In the genomic region with DNA sequence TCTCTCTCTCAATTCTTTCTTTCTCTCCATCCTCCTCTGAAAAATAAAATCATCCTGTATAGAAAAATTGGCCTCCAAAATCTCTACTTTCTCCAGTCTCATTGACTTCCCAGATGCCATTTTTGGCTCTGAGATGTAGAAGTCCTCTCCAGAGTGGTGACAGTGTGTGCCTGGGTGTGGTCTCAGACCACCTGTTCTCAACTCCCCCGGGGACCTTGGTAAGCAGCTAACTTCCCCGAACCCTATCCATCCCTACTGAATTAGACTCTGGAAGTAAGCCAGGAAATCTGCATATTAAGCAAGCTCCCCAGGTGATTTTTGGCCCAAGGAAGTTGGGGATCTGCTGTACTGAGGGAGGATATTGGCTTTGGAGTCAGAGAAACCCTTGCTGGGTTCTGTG, we compare ENCODE assay signal across 20 cellular contexts.
DNase-seq lines count a peak whose midpoint lies in the region; ATAC-seq and TF ChIP-seq lines count a peak whose summit lies in the region.
"Had no signal": no experiment of that assay in that cellular context is flagged by ENCODE, and none has a peak within 500 bp of the region (broad histone marks: within the 10 kb centered on the region; RNA-seq: fewer than 3 reads in every experiment).

No MANE protein-coding gene starts in this region.

- H3K36me3 Mint-ChIP-seq in nephron (ENCODE audit: low read depth), result peaks cover 32% of the 10 kb centered on the region
- H3K36me3 Mint-ChIP-seq in CD8-positive, alpha-beta T cell, result no peaks in the 10 kb centered on the region
- H3K36me3 Mint-ChIP-seq: CD4-positive, CD25-positive, alpha-beta regulatory T cell had no signal

- H4K8ac ChIP-seq in mesendoderm (ENCODE audit: low read depth, low read length), result no peak overlapping the region

- H3K27ac Mint-ChIP-seq in nephron, result peak overlapping the region; percentile 37 to 44 (median 38)
- no peak overlapping the region for H3K27ac Mint-ChIP-seq in CD8-positive, alpha-beta T cell
- H3K27ac Mint-ChIP-seq: CD4-positive, CD25-positive, alpha-beta regulatory T cell had no signal

- no peak for TF ChIP-seq CTCF in nephron (IDR thresholded peaks at IDR 0.05; ENCODE audit: unreplicated experiment in 3 of 3)
- no peak for TF ChIP-seq CTCF in CD8-positive, alpha-beta T cell (IDR thresholded peaks at IDR 0.05)

- H2BK5ac ChIP-seq in mesendoderm (ENCODE audit: low read length), result no peak overlapping the region

- H3K9ac ChIP-seq in mesendoderm (ENCODE audit: low read length), result no peak overlapping the region
- H3K9ac ChIP-seq: KMS-11 had no signal

- intact Hi-C loops in CD8-positive, alpha-beta T cell (cut with DNase I, micrococcal nuclease), result no loop called here

- H3K36me3 ChIP-seq in CD8-positive, alpha-beta T cell (ENCODE audit: insufficient read depth, low read length), result no peaks in the 10 kb centered on the region
- no peaks in the 10 kb centered on the region for H3K36me3 ChIP-seq in mesendoderm (ENCODE audit: control insufficient read depth, insufficient read depth, low read length)

- H3K4ac ChIP-seq in mesendoderm (ENCODE audit: low read depth, low read length), result no peak overlapping the region

- H3K18ac ChIP-seq in mesendoderm (ENCODE audit: low read length), result no peak overlapping the region

- no peaks in the 10 kb centered on the region for H3K27me3 ChIP-seq in CD8-positive, alpha-beta T cell (ENCODE audit: insufficient read depth, low read length)
- H3K27me3 ChIP-seq in mesendoderm (ENCODE audit: insufficient read depth, low read length, poor library complexity), result no peaks in the 10 kb centered on the region

- no peak overlapping the region for H2BK120ac ChIP-seq in mesendoderm (ENCODE audit: low read depth, low read length)

- no peak overlapping the region for H3K4me2 ChIP-seq in mesendoderm (ENCODE audit: low read length)
- H3K4me2 ChIP-seq: KMS-11 had no signal

- no peaks in the 10 kb centered on the region for H3K4me1 ChIP-seq in CD8-positive, alpha-beta T cell (ENCODE audit: insufficient read depth, low read length)
- H3K4me1 ChIP-seq in mesendoderm (ENCODE audit: control insufficient read depth, low read depth, low read length), result no peaks in the 10 kb centered on the region

- H3K27ac ChIP-seq in CD8-positive, alpha-beta T cell (ENCODE audit: low read depth, low read length), result no peak overlapping the region
- no peak overlapping the region for H3K27ac ChIP-seq in mesendoderm (ENCODE audit: low read depth, low read length)
- H3K27ac ChIP-seq: HL-60, KMS-11 had no signal

- WGBS in mesendoderm (ENCODE audit: extremely low coverage, insufficient coverage, low lambda C conversion rate), result no CpG with 5 or more reads among the region's 2 CpGs

- H3K27me3 Mint-ChIP-seq in nephron (ENCODE audit: low read depth), result peaks cover 22% of the 10 kb centered on the region
- H3K27me3 Mint-ChIP-seq in CD8-positive, alpha-beta T cell (ENCODE audit: low read depth), result peaks cover 22% of the 10 kb centered on the region

- no peaks in the 10 kb centered on the region for H3K79me2 ChIP-seq in mesendoderm (ENCODE audit: control insufficient read depth, insufficient read depth, low read length)

- H3K9me3 ChIP-seq in CD8-positive, alpha-beta T cell (ENCODE audit: low read length), result no peaks in the 10 kb centered on the region

- H4K5ac ChIP-seq in mesendoderm (ENCODE audit: low read length), result no peak overlapping the region

- peaks cover 17% of the 10 kb centered on the region for H3K4me1 Mint-ChIP-seq in nephron
- H3K4me1 Mint-ChIP-seq in CD8-positive, alpha-beta T cell (ENCODE audit: low read depth), result no peaks in the 10 kb centered on the region
- H3K4me1 Mint-ChIP-seq: CD4-positive, CD25-positive, alpha-beta regulatory T cell had no signal

- peak; percentile 9 for DNase-seq in DMS79 (lab: John Stamatoyannopoulos, UW)
- DNase-seq in NCI-H2171 (lab: John Stamatoyannopoulos, UW), result peak; percentile 87
- peak; percentile 33 for DNase-seq in NCI-H82 treated with DMSO at 0.1 percent for 48 hours (lab: John Stamatoyannopoulos, UW; ENCODE audit: unreplicated experiment)
- no peak for DNase-seq in activated CD4-positive, alpha-beta T cell treated with anti-CD3 and anti-CD28 coated beads, Interleukin-2, amount 50 U/mL, for 1 hour
- no peak for DNase-seq in 8988T
- no peak for DNase-seq in CD8-positive, alpha-beta T cell
- DNase-seq in mesendoderm, result no peak
- DNase-seq: Calu3; CD4-positive, CD25-positive, alpha-beta regulatory T cell; H7; MV-4-11; NCI-H1417 treated with DMSO at 0.1 percent for 48 hours; NCI-H2029; NCI-H526 treated with DMSO at 0.1 percent for 48 hours; SHP77 treated with DMSO at 0.1 percent for 48 hours; T1000 had no signal

- H3K9me3 Mint-ChIP-seq in nephron, result peaks cover 36% of the 10 kb centered on the region
- no peaks in the 10 kb centered on the region for H3K9me3 Mint-ChIP-seq in CD8-positive, alpha-beta T cell

- no peak overlapping the region for H3K23ac ChIP-seq in mesendoderm (ENCODE audit: low read length)

- H2BK15ac ChIP-seq in mesendoderm (replicated peaks; ENCODE audit: low read depth), result no peak overlapping the region

- H2AK5ac ChIP-seq in mesendoderm (ENCODE audit: low read length), result no peak overlapping the region

- CTCF ChIA-PET in CD8-positive, alpha-beta T cell (lab: Charles Lee), result no interaction called here

- no peak overlapping the region for H3K4me3 ChIP-seq in CD8-positive, alpha-beta T cell (ENCODE audit: low read depth, low read length)
- no peak overlapping the region for H3K4me3 ChIP-seq in mesendoderm (ENCODE audit: low read length)

- H3K79me1 ChIP-seq in mesendoderm (ENCODE audit: low read length), result no peaks in the 10 kb centered on the region

- POLR2A ChIA-PET in CD8-positive, alpha-beta T cell (lab: Charles Lee), result no interaction called here

- no peak for ATAC-seq in CD8-positive, alpha-beta T cell
- ATAC-seq: SK-N-SH treated with all-trans-retinoic acid at 6 μM for 48 hours had no signal

- no peak overlapping the region for H3K4me3 Mint-ChIP-seq in nephron
- no peak overlapping the region for H3K4me3 Mint-ChIP-seq in CD8-positive, alpha-beta T cell
- H3K4me3 Mint-ChIP-seq: CD4-positive, CD25-positive, alpha-beta regulatory T cell had no signal

- no peak overlapping the region for H3K56ac ChIP-seq in mesendoderm (ENCODE audit: low read length)

Comparison
In these comparisons a context has a peak if more than half of its experiments do, and no peak if none do; other contexts are left out.
1. DNase-seq: peak in DMS79 (single experiment), NCI-H2171 (single experiment) and NCI-H82 treated with DMSO at 0.1 percent for 48 hours (single experiment); none in activated CD4-positive, alpha-beta T cell treated with anti-CD3 and anti-CD28 coated beads, Interleukin-2, amount 50 U/mL, for 1 hour (single experiment), 8988T (single experiment), CD8-positive, alpha-beta T cell (0 of 7) and mesendoderm (single experiment).